15 cellular contexts compared by ENCODE assay signal in the genomic region with DNA sequence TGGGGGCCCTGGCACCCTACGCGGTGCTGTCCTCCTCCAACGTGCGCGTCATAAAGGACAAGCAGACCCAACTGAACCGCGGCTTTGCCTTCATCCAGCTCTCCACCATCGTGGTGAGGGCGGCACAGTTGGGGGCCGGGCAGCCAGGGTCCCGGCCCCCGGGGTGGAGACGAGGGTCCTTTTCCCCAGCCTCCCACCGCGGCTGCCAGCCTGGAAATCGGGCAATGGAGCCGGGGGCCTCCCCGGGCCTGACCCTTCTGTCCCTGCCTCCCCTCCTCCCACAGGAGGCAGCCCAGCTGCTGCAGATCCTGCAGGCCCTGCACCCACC.
"Had no signal": no experiment of that assay in that cellular context is flagged by ENCODE, and none has a peak within 500 bp of the region (broad histone marks: within the 10 kb centered on the region; RNA-seq: fewer than 3 reads in every experiment).

No MANE protein-coding gene starts in this region.

- ATAC-seq: stimulated activated effector memory CD8-positive, alpha-beta T cell treated with anti-CD3 and anti-CD28 coated beads, Interleukin-12 subunit alpha, Interleukin-12 subunit beta, amount 100 ng/mL, for 72 hours had no signal

- H3K27ac ChIP-seq: foreskin keratinocyte, prostate gland, SK-N-MC, tibial nerve, uterus had no signal

- H3K27me3 ChIP-seq: foreskin keratinocyte, uterus had no signal

- H3K36me3 ChIP-seq: prostate gland, uterus had no signal

- DNase-seq: activated CD4-positive, alpha-beta T cell treated with anti-CD3 and anti-CD28 coated beads, Interleukin-2, amount 10 ng/mL, durations not matched to agents 7 days and 5 days; activated naive CD4-positive, alpha-beta T cell treated with anti-CD3 and anti-CD28 coated beads, Interleukin-2, amount 50 U/mL, for 16 hours; central memory CD4-positive, alpha-beta T cell; effector CD4-positive, alpha-beta T cell; mesenchymal stem cell; stimulated activated CD4-positive, alpha-beta T cell treated with anti-CD3 and anti-CD28 coated beads, Interleukin-12 subunit alpha, Interleukin-12 subunit beta, amount 100 ng/mL, for 4 hours; stimulated activated CD4-positive, alpha-beta T cell treated with anti-CD3 and anti-CD28 coated beads, Interleukin-2, amount 100 ng/mL, for 24 hours; T-helper 9 cell; uterus had no signal

- H3K9me3 ChIP-seq: prostate gland, tibial nerve, uterus had no signal

- H3K4me3 ChIP-seq: coronary artery, prostate gland, SK-N-MC, tibial nerve, uterus had no signal

- H3K4me1 ChIP-seq: foreskin keratinocyte, prostate gland, tibial nerve, uterus had no signal
